In the genomic region with DNA sequence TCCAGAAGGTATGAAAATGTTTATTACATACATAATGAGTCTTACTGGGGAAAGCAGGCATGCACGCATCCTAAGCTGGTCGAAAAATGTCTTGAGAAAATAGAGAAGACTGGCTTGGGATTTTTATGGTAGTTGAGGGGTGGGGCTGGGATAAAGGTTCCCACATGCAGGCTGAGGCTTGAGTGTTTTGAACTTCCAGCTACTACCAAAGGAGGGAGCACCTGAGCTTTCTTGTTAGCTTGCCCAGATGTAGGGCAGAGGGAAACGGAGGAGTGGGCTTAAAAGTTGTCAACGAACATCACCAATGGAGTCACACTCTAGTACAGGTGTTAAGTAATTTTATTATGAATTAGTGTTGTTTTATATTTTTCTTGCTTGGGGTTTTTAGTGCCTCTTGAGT, we compare ENCODE assay signal across 8 cellular contexts. TPM values are rescaled to one million over a fixed set of nuclear protein-coding genes. Genes with fewer than 3 reads are reported as not detected.
DNase-seq lines count a peak whose midpoint lies in the region; ATAC-seq and TF ChIP-seq lines count a peak whose summit lies in the region.

No MANE protein-coding gene starts in this region.

- peak; percentile 51 for TF ChIP-seq CTCF in AG09309 (IDR thresholded peaks at IDR 0.05; ENCODE audit: control insufficient read depth, insufficient read depth, low read depth, low read length, missing control alignments)
- peak; percentile 10 to 43 for TF ChIP-seq CTCF in fibroblast of lung (conservative IDR thresholded peaks at IDR 0.05 in 1 of 2, IDR thresholded peaks at IDR 0.05 in 1 of 2; ENCODE audit: low read depth in 1 of 2, low read length in 2 of 2)
- TF ChIP-seq CTCF in ascending aorta (IDR thresholded peaks at IDR 0.05), result no peak
- no peak for TF ChIP-seq CTCF in uterus (IDR thresholded peaks at IDR 0.05)

- no peaks in the 10 kb centered on the region for H3K27me3 ChIP-seq in fibroblast of lung (ENCODE audit: control insufficient read depth, insufficient read depth, low read length)
- H3K27me3 ChIP-seq in ascending aorta, result no peaks in the 10 kb centered on the region
- no peaks in the 10 kb centered on the region for H3K27me3 ChIP-seq in uterus

- H3K4me2 ChIP-seq in fibroblast of lung (ENCODE audit: extremely low read depth, insufficient read depth, low read length), result no peak overlapping the region

- TF ChIP-seq POLR2A in uterus (IDR thresholded peaks at IDR 0.05), result no peak

- intact Hi-C loops in ascending aorta (cut with DNase I) (no loop called here), uterus (cut with DNase I; ENCODE audit: low total_unique reads) (no loop called here)

- H3K27ac ChIP-seq in fibroblast of lung (ENCODE audit: insufficient read depth, low read length) (no peak overlapping the region), ascending aorta (no peak overlapping the region), uterus (no peak overlapping the region)

- H3K36me3 ChIP-seq in fibroblast of lung (ENCODE audit: control insufficient read depth, insufficient read depth, low read length), result no peaks in the 10 kb centered on the region
- H3K36me3 ChIP-seq in ascending aorta, result no peaks in the 10 kb centered on the region
- no peaks in the 10 kb centered on the region for H3K36me3 ChIP-seq in uterus

- no peak overlapping the region for H2AFZ ChIP-seq in fibroblast of lung (ENCODE audit: low read length)

- H4K20me1 ChIP-seq in fibroblast of lung (ENCODE audit: control insufficient read depth, extremely low read depth, insufficient read depth, low read length), result no peaks in the 10 kb centered on the region

- no peaks in the 10 kb centered on the region for H3K9me3 ChIP-seq in fibroblast of lung (ENCODE audit: control insufficient read depth, insufficient read depth, low read depth, low read length)
- H3K9me3 ChIP-seq in ascending aorta, result no peaks in the 10 kb centered on the region
- no peaks in the 10 kb centered on the region for H3K9me3 ChIP-seq in uterus

- no peak overlapping the region for H3K9ac ChIP-seq in fibroblast of lung (ENCODE audit: insufficient read depth, low read length)

- peak; percentile 71 for ATAC-seq in GM19023 (IDR thresholded peaks at IDR 0.05; ENCODE audit: unreplicated experiment)

- H3K4me3 ChIP-seq in AG09309 (ENCODE audit: control insufficient read depth, low read depth, low read length) (no peak overlapping the region), fibroblast of lung (replicated peaks in 1 of 4; ENCODE audit: control extremely low read depth in 1 of 4, insufficient read depth in 1 of 4, low read depth in 3 of 4, low read length in 4 of 4) (no peak overlapping the region), ascending aorta (no peak overlapping the region), uterus (no peak overlapping the region)

- H3K79me2 ChIP-seq in fibroblast of lung (ENCODE audit: control insufficient read depth, insufficient read depth, low read length), result no peaks in the 10 kb centered on the region

- no peak for DNase-seq in AG09309 (ENCODE audit: low read depth)
- peak; percentile 20 for DNase-seq in NCI-H1694 treated with DMSO at 0.1 percent for 48 hours (lab: John Stamatoyannopoulos, UW)
- peak in 1 of 2 donors; percentile 31 for DNase-seq in fibroblast of lung (ENCODE audit: low read depth in 2 of 2)
- no peak for DNase-seq in NCI-H2107 treated with DMSO at 0.1 percent for 48 hours (lab: John Stamatoyannopoulos, UW; ENCODE audit: unreplicated experiment)
- no peak for DNase-seq in ascending aorta (ENCODE audit: low spot score in 2 of 2)
- DNase-seq in uterus, result no peak
- DNase-seq in globus pallidus (ENCODE audit: low spot score), result no peak

- H3K4me1 ChIP-seq in fibroblast of lung (ENCODE audit: control insufficient read depth, extremely low read depth, insufficient read depth, low read length) (no peaks in the 10 kb centered on the region), ascending aorta (no peaks in the 10 kb centered on the region), uterus (no peaks in the 10 kb centered on the region)

RNA-seq across cellular contexts. Expression of gene SRPX, which starts 39.6 kb away (rescaled TPM):
- total RNA-seq in fibroblast of lung, result 84.9 and 91.2 TPM in 2 replicates
- polyA plus RNA-seq in fibroblast of lung, result 141 and 180 TPM in 2 replicates
- 80.7 and 102 TPM in 2 replicates for polyA plus RNA-seq in fibroblast of lung (2012)
- polyA minus RNA-seq in fibroblast of lung (ENCODE audit: low replicate concordance), result 49.7 and 59.9 TPM in 2 replicates
- total RNA-seq in ascending aorta, result 139 TPM
- total RNA-seq in uterus, result 100 to 1,000 TPM in 2 of 4 donors, 10 to 100 TPM in 2; 62.7 to 141 (median 99.5) TPM

Comparison
In these comparisons a context has a peak if more than half of its experiments do, and no peak if none do; other contexts are left out.
1. CTCF ChIP-seq: peak in AG09309 (single experiment) and fibroblast of lung (2 of 2); none in ascending aorta (0 of 3) and uterus (0 of 4).